16 cellular contexts compared by ENCODE assay signal in the genomic region with DNA sequence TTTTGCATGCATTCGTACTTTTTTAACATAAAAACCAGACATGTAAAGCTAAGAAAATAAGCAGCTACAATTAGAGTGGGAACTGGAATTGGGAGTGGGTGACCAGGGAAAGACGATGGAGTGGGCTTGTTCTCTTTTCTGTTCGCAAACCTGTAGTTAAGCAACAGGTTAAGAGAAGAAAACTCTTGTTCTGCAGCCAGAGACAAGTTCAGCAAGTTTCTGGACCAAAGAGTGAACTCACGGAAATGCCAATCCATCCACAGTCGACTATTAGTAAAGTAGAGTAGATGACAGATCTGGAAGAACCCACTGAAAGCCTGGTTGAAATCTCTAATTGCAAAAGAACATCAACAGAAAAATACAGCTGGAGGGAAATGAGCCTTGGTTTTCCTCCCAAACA.
DNase-seq lines count a peak whose midpoint lies in the region; TF ChIP-seq lines count a peak whose summit lies in the region.
"Had no signal": no experiment of that assay in that cellular context is flagged by ENCODE, and none has a peak within 500 bp of the region (broad histone marks: within the 10 kb centered on the region; RNA-seq: fewer than 3 reads in every experiment).

No MANE protein-coding gene starts in this region.

- no peak overlapping the region for H3K9ac ChIP-seq in neural progenitor cell
- H3K9ac ChIP-seq: BLaER1 treated with 17β-estradiol and CSF1 and Interleukin-3, amounts not matched to agents 10 nM and 100 nM had no signal

- H3K27me3 Mint-ChIP-seq in neural progenitor cell (ENCODE audit: insufficient read depth, low read depth) = no peaks in the 10 kb centered on the region
- peaks cover 5% of the 10 kb centered on the region for H3K27me3 Mint-ChIP-seq in Caco-2 (ENCODE audit: insufficient read depth, unreplicated experiment)

- H4K20me1 ChIP-seq in neural progenitor cell (ENCODE audit: low read depth) = no peaks in the 10 kb centered on the region
- H4K20me1 ChIP-seq: BLaER1 treated with 17β-estradiol and CSF1 and Interleukin-3, amounts not matched to agents 10 nM and 100 nM had no signal

- H3K9me3 ChIP-seq in HEK293 (ENCODE audit: control insufficient read depth, insufficient read depth, low read depth, low read length) = no peaks in the 10 kb centered on the region
- no peaks in the 10 kb centered on the region for H3K9me3 ChIP-seq in neural progenitor cell (ENCODE audit: low read depth)
- no peaks in the 10 kb centered on the region for H3K9me3 ChIP-seq in ovary
- no peaks in the 10 kb centered on the region for H3K9me3 ChIP-seq in Caco-2
- H3K9me3 ChIP-seq: BLaER1 treated with 17β-estradiol and CSF1 and Interleukin-3, amounts not matched to agents 10 nM and 100 nM; HAP-1 had no signal

- H3K9me3 Mint-ChIP-seq in neural progenitor cell (no peaks in the 10 kb centered on the region), Caco-2 (ENCODE audit: unreplicated experiment) (no peaks in the 10 kb centered on the region)

- peak overlapping the region; percentile 11 for H2AFZ ChIP-seq in neural progenitor cell (replicated peaks)

- no peaks in the 10 kb centered on the region for H3K27me3 ChIP-seq in neural progenitor cell
- H3K27me3 ChIP-seq in ovary = no peaks in the 10 kb centered on the region
- no peaks in the 10 kb centered on the region for H3K27me3 ChIP-seq in Caco-2 (replicated peaks; ENCODE audit: control insufficient read depth, insufficient read depth, low read length)
- H3K27me3 ChIP-seq: BLaER1 treated with 17β-estradiol and CSF1 and Interleukin-3, amounts not matched to agents 10 nM and 100 nM had no signal

- H3K27ac Mint-ChIP-seq in neural progenitor cell (no peak overlapping the region), Caco-2 (ENCODE audit: unreplicated experiment) (no peak overlapping the region)
- H3K27ac Mint-ChIP-seq: B cell; CD8-positive, alpha-beta T cell had no signal

- H3K4me3 ChIP-seq in HEK293 (ENCODE audit: low read depth, low read length) (no peak overlapping the region), epithelial cell of esophagus (ENCODE audit: low read length) (no peak overlapping the region), neural progenitor cell (no peak overlapping the region), ovary (no peak overlapping the region), Caco-2 (ENCODE audit: low read depth, low read length) (no peak overlapping the region)
- H3K4me3 ChIP-seq: BLaER1 treated with 17β-estradiol and CSF1 and Interleukin-3, amounts not matched to agents 10 nM and 100 nM; GM12878; HAP-1 had no signal

- DNase-seq in epithelial cell of esophagus (ENCODE audit: low read depth) (peak; percentile 54), neural progenitor cell (ENCODE audit: low spot score) (no peak), NCI-H82 (lab: John Stamatoyannopoulos, UW) (no peak), ovary (no peak), Caco-2 (no peak)
- DNase-seq: CD8-positive, alpha-beta T cell; DMS 273 treated with DMSO at 0.1 percent for 48 hours; DMS53; DND-41; EL had no signal

- H3K4me1 Mint-ChIP-seq in neural progenitor cell (peaks cover 9% of the 10 kb centered on the region), Caco-2 (ENCODE audit: low read depth, unreplicated experiment) (no peaks in the 10 kb centered on the region)
- H3K4me1 Mint-ChIP-seq: B cell had no signal

- no peak for TF ChIP-seq POLR2A in ovary (IDR thresholded peaks at IDR 0.05)

- intact Hi-C loops in ovary (cut with DNase I) = no loop called here
- intact Hi-C loops in Caco-2 (cut with micrococcal nuclease; ENCODE audit: unreplicated experiment) = no loop called here

- no peaks in the 10 kb centered on the region for H3K4me1 ChIP-seq in HEK293 (ENCODE audit: control insufficient read depth, insufficient read depth, low read length)
- H3K4me1 ChIP-seq in neural progenitor cell = peaks cover 8% of the 10 kb centered on the region
- H3K4me1 ChIP-seq in ovary (ENCODE audit: insufficient read depth) = no peaks in the 10 kb centered on the region
- H3K4me1 ChIP-seq in Caco-2 = no peaks in the 10 kb centered on the region

- CTCF ChIA-PET in HEK293 (lab: Yijun Ruan, JAX) (interaction anchor here (0.5 to 1.0 kb wide), 2 partner anchors 10 to 41 kb away, joined by 3 read pairs; no protein-coding TSS in a partner anchor), Caco-2 (lab: Charles Lee) (no interaction called here)

- 73 to 77% (median 75%) methylated on average over 5 of the region's 5 CpGs for WGBS in ovary, 3 donors

- TF ChIP-seq CTCF in HEK293 (tag by site-specific recombination; IDR thresholded peaks at IDR 0.05) = no peak
- TF ChIP-seq CTCF in epithelial cell of esophagus (IDR thresholded peaks at IDR 0.05; ENCODE audit: insufficient read depth, low read depth, low read length, missing control alignments) = no peak
- no peak for TF ChIP-seq CTCF in neural progenitor cell (IDR thresholded peaks at IDR 0.05)
- TF ChIP-seq CTCF in ovary (IDR thresholded peaks at IDR 0.05) = no peak
- TF ChIP-seq CTCF in Caco-2 (IDR thresholded peaks at IDR 0.05; ENCODE audit: insufficient read depth in 1 of 2, low read depth in 1 of 2, low read length in 1 of 2, severe bottlenecking in 1 of 2, unreplicated experiment in 1 of 2) = no peak

- H3K27ac ChIP-seq in HEK293 (ENCODE audit: extremely low read depth, low read depth, low read length) (no peak overlapping the region), neural progenitor cell (no peak overlapping the region), ovary (no peak overlapping the region)
- H3K27ac ChIP-seq: BLaER1 treated with 17β-estradiol and CSF1 and Interleukin-3, amounts not matched to agents 10 nM and 100 nM; HL-60 had no signal

- no TSS peak for BruUV-seq in Caco-2 (replicated peaks; lab: Mats Ljungman, UMichigan)

- no peak overlapping the region for H3K4me2 ChIP-seq in neural progenitor cell
- H3K4me2 ChIP-seq: BLaER1 treated with 17β-estradiol and CSF1 and Interleukin-3, amounts not matched to agents 10 nM and 100 nM had no signal

- no peaks in the 10 kb centered on the region for H3K79me2 ChIP-seq in neural progenitor cell (ENCODE audit: low read depth)

- POLR2A ChIA-PET in HEK293 (lab: Yijun Ruan, JAX) = no interaction called here
- POLR2A ChIA-PET in Caco-2 (lab: Charles Lee) = no interaction called here

- H3K4me3 Mint-ChIP-seq in neural progenitor cell (no peak overlapping the region), Caco-2 (ENCODE audit: unreplicated experiment) (no peak overlapping the region)
- H3K4me3 Mint-ChIP-seq: B cell; CD8-positive, alpha-beta T cell had no signal

- no peaks in the 10 kb centered on the region for H3K36me3 Mint-ChIP-seq in neural progenitor cell
- H3K36me3 Mint-ChIP-seq in Caco-2 (ENCODE audit: insufficient read depth, unreplicated experiment) = no peaks in the 10 kb centered on the region
- H3K36me3 Mint-ChIP-seq: CD8-positive, alpha-beta T cell had no signal

- H3K36me3 ChIP-seq in HEK293 (ENCODE audit: control insufficient read depth in 2 of 2, insufficient read depth in 1 of 2, low read length in 2 of 2) (no peaks in the 10 kb centered on the region), neural progenitor cell (no peaks in the 10 kb centered on the region), ovary (no peaks in the 10 kb centered on the region), Caco-2 (ENCODE audit: control insufficient read depth, insufficient read depth, low read length) (no peaks in the 10 kb centered on the region)
- H3K36me3 ChIP-seq: BLaER1 treated with 17β-estradiol and CSF1 and Interleukin-3, amounts not matched to agents 10 nM and 100 nM; HAP-1 had no signal

- TF ChIP-seq EP300 in ovary (IDR thresholded peaks at IDR 0.05) = no peak

- no peaks in the 10 kb centered on the region for H3F3A ChIP-seq in neural progenitor cell (ENCODE audit: low read depth)

TF ChIP-seq in HEK293, 187 proteins besides CTCF, POLR2A, EP300 and RAD21:
- TF ChIP-seq SCRT2 (tag by site-specific recombination; IDR thresholded peaks at IDR 0.05) (peak; percentile 56; the same call in 1 of the 2 replicates), TRIM28 (IDR thresholded peaks at IDR 0.05; ENCODE audit: borderline replicate concordance, low read length) (no peak)
